In the genomic region with DNA sequence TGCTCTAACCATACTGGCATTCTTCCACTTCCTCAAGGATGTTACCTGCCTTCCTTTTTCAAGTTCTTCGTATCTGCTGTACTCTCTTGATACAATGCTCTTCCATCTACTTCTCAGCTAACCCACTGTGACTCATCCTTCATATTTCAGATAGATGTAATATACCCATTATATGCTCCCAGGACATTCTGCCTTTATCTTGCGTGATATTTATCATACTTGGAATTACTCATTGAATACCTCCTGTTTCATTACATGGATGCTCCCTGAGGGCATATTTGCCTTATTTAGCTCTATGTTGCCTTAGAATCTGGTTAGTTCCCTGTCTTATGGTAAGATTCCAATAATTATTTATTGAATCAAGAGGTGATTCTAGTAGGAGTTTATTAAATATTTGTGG, we compare ENCODE assay signal across 26 cellular contexts.
DNase-seq lines count a peak whose midpoint lies in the region; ATAC-seq, FAIRE-seq and TF ChIP-seq lines count a peak whose summit lies in the region.
"Had no signal": no experiment of that assay in that cellular context is flagged by ENCODE, and none has a peak within 500 bp of the region (broad histone marks: within the 10 kb centered on the region; RNA-seq: fewer than 3 reads in every experiment).

No MANE protein-coding gene starts in this region.

- peaks cover 9% of the 10 kb centered on the region for H3K27me3 Mint-ChIP-seq in astrocyte (ENCODE audit: low read depth, unreplicated experiment)
- H3K27me3 Mint-ChIP-seq: CD4-positive, alpha-beta memory T cell had no signal

- no peaks in the 10 kb centered on the region for H3K9me3 Mint-ChIP-seq in astrocyte (ENCODE audit: unreplicated experiment)

- H3K4me3 Mint-ChIP-seq in astrocyte (ENCODE audit: unreplicated experiment) = no peak overlapping the region
- H3K4me3 Mint-ChIP-seq: CD4-positive, alpha-beta memory T cell had no signal

- H3K4me1 ChIP-seq in PC-3 (ENCODE audit: insufficient read depth, low read length) = no peaks in the 10 kb centered on the region
- no peaks in the 10 kb centered on the region for H3K4me1 ChIP-seq in astrocyte (ENCODE audit: insufficient read depth, low read length)
- H3K4me1 ChIP-seq in foreskin keratinocyte = no peaks in the 10 kb centered on the region
- H3K4me1 ChIP-seq in psoas muscle = no peaks in the 10 kb centered on the region

- no peaks in the 10 kb centered on the region for H3F3A ChIP-seq in PC-3 (ENCODE audit: low read length, unreplicated experiment)

- H3K4me2 ChIP-seq in PC-3 (ENCODE audit: low read length) = no peak overlapping the region
- H3K4me2 ChIP-seq in astrocyte (ENCODE audit: low read length) = no peak overlapping the region
- H3K4me2 ChIP-seq: PC-9 had no signal

- H3K9me3 ChIP-seq in PC-3 (ENCODE audit: low read length) = no peaks in the 10 kb centered on the region
- no peaks in the 10 kb centered on the region for H3K9me3 ChIP-seq in astrocyte (ENCODE audit: insufficient read depth, low read depth, low read length)
- H3K9me3 ChIP-seq in psoas muscle = no peaks in the 10 kb centered on the region

- no peaks in the 10 kb centered on the region for H3K36me3 Mint-ChIP-seq in astrocyte (ENCODE audit: low read depth, unreplicated experiment)
- H3K36me3 Mint-ChIP-seq: CD4-positive, alpha-beta memory T cell had no signal

- H3K36me3 ChIP-seq in PC-3 (ENCODE audit: low read depth, low read length) (no peaks in the 10 kb centered on the region), astrocyte (ENCODE audit: insufficient read depth, low read length) (no peaks in the 10 kb centered on the region), psoas muscle (ENCODE audit: insufficient read depth in 1 of 2, low read depth in 1 of 2) (no peaks in the 10 kb centered on the region)

- no peak overlapping the region for H3K9ac ChIP-seq in PC-3 (ENCODE audit: low read length)
- no peak overlapping the region for H3K9ac ChIP-seq in astrocyte (ENCODE audit: low read length)

- no peak overlapping the region for H3K4me3 ChIP-seq in PC-3 (ENCODE audit: low read length)
- H3K4me3 ChIP-seq in astrocyte (ENCODE audit: insufficient read depth, low read depth, low read length) = no peak overlapping the region
- H3K4me3 ChIP-seq in psoas muscle = no peak overlapping the region
- H3K4me3 ChIP-seq: PC-9, SK-N-MC had no signal

- no peaks in the 10 kb centered on the region for H4K20me1 ChIP-seq in PC-3 (ENCODE audit: low read length)
- no peaks in the 10 kb centered on the region for H4K20me1 ChIP-seq in astrocyte (ENCODE audit: insufficient read depth, low read length)

- H3K79me2 ChIP-seq in PC-3 (ENCODE audit: low read length) (no peaks in the 10 kb centered on the region), astrocyte (ENCODE audit: insufficient read depth, low read length) (no peaks in the 10 kb centered on the region)

- WGBS in psoas muscle, 3 donors = 77 to 82% (median 81%) methylated on average over 2 of the region's 2 CpGs

- FAIRE-seq in astrocyte (lab: Jason Lieb, UNC) = no peak
- FAIRE-seq: GM12892, H1 had no signal

- H3K27ac ChIP-seq in PC-3 (ENCODE audit: low read length) = no peak overlapping the region
- no peak overlapping the region for H3K27ac ChIP-seq in astrocyte (ENCODE audit: low read depth, low read length)
- no peak overlapping the region for H3K27ac ChIP-seq in foreskin keratinocyte
- H3K27ac ChIP-seq in psoas muscle = no peak overlapping the region
- H3K27ac ChIP-seq: PC-9, SK-N-MC had no signal

- ATAC-seq in PC-3 = no peak
- ATAC-seq in foreskin keratinocyte = no peak
- ATAC-seq in psoas muscle = no peak
- no peak for ATAC-seq in HG03039 (IDR thresholded peaks at IDR 0.05; ENCODE audit: unreplicated experiment)

- DNase-seq in PC-3 = peak; percentile 21
- DNase-seq in astrocyte (ENCODE audit: low read depth) = peak; percentile 18
- peak; percentile 3 to 45 for DNase-seq in foreskin keratinocyte
- DNase-seq in NCI-H524 (lab: John Stamatoyannopoulos, UW) = no peak
- no peak for DNase-seq in SHP77 (lab: John Stamatoyannopoulos, UW)
- DNase-seq in psoas muscle = no peak
- DNase-seq: C1 segment of cervical spinal cord; CD4-positive, alpha-beta memory T cell; COR-L47; DMS79; HCEC 1CT; MV-4-11; NCI-H1105; NCI-H1436 treated with DMSO at 0.1 percent for 48 hours; NCI-H187 treated with DMSO at 0.1 percent for 48 hours; NCI-H2171 treated with DMSO at 0.1 percent for 48 hours; NCI-H345; NCI-H524 treated with DMSO at 0.1 percent for 48 hours; NCI-H774; PC-9; RPMI8226; SIG-M5 had no signal

- H3K9me2 ChIP-seq in PC-3 (replicated peaks; ENCODE audit: low read length) = no peaks in the 10 kb centered on the region

- H3K27me3 ChIP-seq in PC-3 (ENCODE audit: low read length) = no peaks in the 10 kb centered on the region
- no peaks in the 10 kb centered on the region for H3K27me3 ChIP-seq in astrocyte (ENCODE audit: insufficient read depth, low read length)
- H3K27me3 ChIP-seq in foreskin keratinocyte = no peaks in the 10 kb centered on the region
- H3K27me3 ChIP-seq in psoas muscle (ENCODE audit: insufficient read depth in 3 of 3, low read length in 2 of 3) = no peaks in the 10 kb centered on the region

- no peaks in the 10 kb centered on the region for H3K4me1 Mint-ChIP-seq in astrocyte (ENCODE audit: low read depth, unreplicated experiment)
- H3K4me1 Mint-ChIP-seq: CD4-positive, alpha-beta memory T cell had no signal

- no peak for TF ChIP-seq CTCF in PC-3 (conservative IDR thresholded peaks at IDR 0.05; ENCODE audit: low read depth, low read length)
- no peak for TF ChIP-seq CTCF in astrocyte (IDR thresholded peaks at IDR 0.05; ENCODE audit: insufficient read depth, low read depth, low read length)
- TF ChIP-seq CTCF in foreskin keratinocyte (conservative IDR thresholded peaks at IDR 0.05) = no peak
- no peak for TF ChIP-seq CTCF in psoas muscle (IDR thresholded peaks at IDR 0.05)

- CTCF ChIA-PET in PC-3 (lab: Charles Lee) = no interaction called here

- BruUV-seq in PC-3 (replicated peaks; lab: Mats Ljungman, UMichigan) = no TSS peak

- intact Hi-C loops in PC-3 (cut with micrococcal nuclease) = no loop called here
- intact Hi-C loops in psoas muscle (cut with DNase I) = no loop called here

- no peak overlapping the region for H3K27ac Mint-ChIP-seq in astrocyte (ENCODE audit: unreplicated experiment)
- H3K27ac Mint-ChIP-seq: CD4-positive, alpha-beta memory T cell had no signal

- POLR2A ChIA-PET in PC-3 (lab: Charles Lee; ENCODE audit: unreplicated experiment) = no interaction called here

- H2AFZ ChIP-seq in PC-3 (ENCODE audit: low read length) (no peak overlapping the region), astrocyte (ENCODE audit: low read depth, low read length) (no peak overlapping the region)
- H2AFZ ChIP-seq: PC-9 had no signal

Comparison
In these comparisons a context has a peak if more than half of its experiments do, and no peak if none do; other contexts are left out.
1. DNase-seq: peak in PC-3 (single experiment), astrocyte (single experiment) and foreskin keratinocyte (2 of 2); none in NCI-H524 (0 of 2), SHP77 (0 of 2) and psoas muscle (0 of 2).